Comparison of ENCODE assay signal across 9 cellular contexts in genomic region chr22:37228106-37229011, GRCh38. TPM values are rescaled to one million over a fixed set of nuclear protein-coding genes. Genes with fewer than 3 reads are reported as not detected.
DNase-seq lines count a peak whose midpoint lies in the region; ATAC-seq and TF ChIP-seq lines count a peak whose summit lies in the region.
"Had no signal": no experiment of that assay in that cellular context is flagged by ENCODE, and none has a peak within 500 bp of the region (broad histone marks: within the 10 kb centered on the region; RNA-seq: fewer than 3 reads in every experiment).

No MANE protein-coding gene starts in this region.

- no peak for TF ChIP-seq CTCF in transverse colon (IDR thresholded peaks at IDR 0.05)

- TF ChIP-seq EP300 in transverse colon (IDR thresholded peaks at IDR 0.05; ENCODE audit: low read depth): no peak

- H3K9me3 ChIP-seq in transverse colon: no peaks in the 10 kb centered on the region

- no peaks in the 10 kb centered on the region for H3K9me3 Mint-ChIP-seq in activated T-cell treated with anti-CD3 and anti-CD28 coated beads, Interleukin-2, amount 50 U/mL, for 4 hours

- peaks cover 43% of the 10 kb centered on the region for H3K36me3 Mint-ChIP-seq in activated T-cell treated with anti-CD3 and anti-CD28 coated beads, Interleukin-2, amount 50 U/mL, for 4 hours (ENCODE audit: insufficient read depth)

- peaks cover 0 to 21% (median 7%) of the 10 kb centered on the region in 4 donors for H3K4me1 ChIP-seq in transverse colon

- in situ Hi-C loops in transverse colon (cut with MboI; ENCODE audit: low pct_ligation_motif_present in 1 of 4, low pct_unique_long_range_greater_than_20kb in 1 of 4, low sequenced_read_pairs in 3 of 4): no loop called here

- H3K36me3 ChIP-seq in transverse colon: no peaks in the 10 kb centered on the region

- peak overlapping the region; percentile 35 for H3K4me3 Mint-ChIP-seq in activated T-cell treated with anti-CD3 and anti-CD28 coated beads, Interleukin-2, amount 50 U/mL, for 4 hours

- intact Hi-C loops in left ventricle myocardium superior (cut with micrococcal nuclease): no loop called here
- intact Hi-C loops in transverse colon (cut with DNase I; ENCODE audit: low total_unique reads): no loop called here

- H3K27me3 Mint-ChIP-seq in activated T-cell treated with anti-CD3 and anti-CD28 coated beads, Interleukin-2, amount 50 U/mL, for 4 hours (ENCODE audit: low read depth): no peaks in the 10 kb centered on the region

- no peak for TF ChIP-seq POLR2A in transverse colon (IDR thresholded peaks at IDR 0.05)

- WGBS in transverse colon (ENCODE audit: low coverage in 1 of 2), 2 donors: 59% methylated on average over 20 of the region's 20 CpGs; no CpG with 5 or more reads in 1 of the 2 donors

- H3K27ac ChIP-seq in transverse colon: peak overlapping the region; percentile 68 to 78 (median 72)
- H3K27ac ChIP-seq: 22Rv1 had no signal

- no peaks in the 10 kb centered on the region for H3K27me3 ChIP-seq in transverse colon

- peak; percentile 74 for DNase-seq in activated CD8-positive, alpha-beta memory T cell treated with anti-CD3 and anti-CD28 coated beads for 24 hours
- no peak for DNase-seq in activated CD8-positive, alpha-beta memory T cell treated with anti-CD3 and anti-CD28 coated beads, Interleukin-2, amount 50 U/mL, for 48 hours
- peak; percentile 64 for DNase-seq in activated T-cell treated with anti-CD3 and anti-CD28 coated beads, Interleukin-2, amount 50 U/mL, for 4 hours
- DNase-seq in left ventricle myocardium superior (peak; percentile 49), transverse colon (peak; percentile 41), HuH-7.5 (ENCODE audit: low spot score) (no peak)

- ATAC-seq in activated T-cell treated with anti-CD3 and anti-CD28 coated beads, Interleukin-2, amount 50 U/mL, for 4 hours: no peak
- ATAC-seq in left ventricle myocardium superior (peak; percentile 34), GM18519 (IDR thresholded peaks at IDR 0.05; ENCODE audit: low FRiP score, unreplicated experiment) (no peak), HG02852 (IDR thresholded peaks at IDR 0.05; ENCODE audit: unreplicated experiment) (no peak)

- no peak overlapping the region for H3K4me3 ChIP-seq in transverse colon

- peaks cover 88% of the 10 kb centered on the region for H3K4me1 Mint-ChIP-seq in activated T-cell treated with anti-CD3 and anti-CD28 coated beads, Interleukin-2, amount 50 U/mL, for 4 hours (ENCODE audit: low read depth)

RNA-seq across cellular contexts. Expression of gene RAC2, which starts 15.7 kb away (rescaled TPM):
- 100 to 1,000 TPM; 388 to 432 (median 395) TPM for total RNA-seq in activated T-cell treated with anti-CD3 and anti-CD28 coated beads, Interleukin-2, amount 50 U/mL, for 4 hours
- total RNA-seq in left ventricle myocardium superior (5.1 TPM), transverse colon (10 to 100 TPM in 3 of 4 donors, 1 to 10 TPM in 1; 5.2 to 36.3 (median 24.0) TPM)

RNA-seq across cellular contexts. Expression of gene SSTR3, which starts 16.1 kb away (rescaled TPM):
- total RNA-seq in activated T-cell treated with anti-CD3 and anti-CD28 coated beads, Interleukin-2, amount 50 U/mL, for 4 hours: 1 to 10 TPM; 1.7 to 2.3 (median 1.9) TPM
- total RNA-seq in left ventricle myocardium superior (not detected), transverse colon (under 1 TPM in 2 of 4 donors, not detected in 2; 0.16 to 0.41 TPM)

RNA-seq across cellular contexts. Expression of gene C1QTNF6, which starts 40.3 kb away (rescaled TPM):
- total RNA-seq in activated T-cell treated with anti-CD3 and anti-CD28 coated beads, Interleukin-2, amount 50 U/mL, for 4 hours: 1 to 10 TPM in 2 of 3 donors, under 1 TPM in 1; 0.96 to 2.4 (median 1.2) TPM
- 1.1 TPM for total RNA-seq in left ventricle myocardium superior
- 10 to 100 TPM in 1 of 4 donors, 1 to 10 TPM in 3; 1.4 to 68.8 (median 7.5) TPM for total RNA-seq in transverse colon

RNA-seq across cellular contexts. Expression of gene CYTH4, which starts 53.9 kb away (rescaled TPM):
- total RNA-seq in activated T-cell treated with anti-CD3 and anti-CD28 coated beads, Interleukin-2, amount 50 U/mL, for 4 hours: 10 to 100 TPM in 1 of 3 donors, 1 to 10 TPM in 2; 9.0 to 10.9 (median 9.7) TPM
- 6.2 TPM for total RNA-seq in left ventricle myocardium superior
- total RNA-seq in transverse colon: 10 to 100 TPM in 2 of 4 donors, 1 to 10 TPM in 2; 1.4 to 26.9 (median 10.6) TPM

Comparison
In these comparisons a context has a peak if more than half of its experiments do, and no peak if none do; other contexts are left out.
1. DNase-seq: peak in activated CD8-positive, alpha-beta memory T cell treated with anti-CD3 and anti-CD28 coated beads for 24 hours (single experiment), activated T-cell treated with anti-CD3 and anti-CD28 coated beads, Interleukin-2, amount 50 U/mL, for 4 hours (single experiment), left ventricle myocardium superior (single experiment) and transverse colon (single experiment); none in activated CD8-positive, alpha-beta memory T cell treated with anti-CD3 and anti-CD28 coated beads, Interleukin-2, amount 50 U/mL, for 48 hours (single experiment) and HuH-7.5 (single experiment).
2. RNA of gene RAC2, which starts 15.7 kb away (total RNA-seq): 388 to 432 TPM in activated T-cell treated with anti-CD3 and anti-CD28 coated beads, Interleukin-2, amount 50 U/mL, for 4 hours; 5.2 to 36.3 TPM in transverse colon and 5.1 TPM in left ventricle myocardium superior (single experiment); every median in the first group is over 10 times any median in the second.